8 cellular contexts compared by ENCODE assay signal in genomic region chr2:190627881-190628412, GRCh38.
DNase-seq lines count a peak whose midpoint lies in the region; ATAC-seq lines count a peak whose summit lies in the region.

No MANE protein-coding gene starts in this region.

- DNase-seq in NCI-H1436 (lab: John Stamatoyannopoulos, UW), result peak; percentile 11
- no peak for DNase-seq in NCI-H1436 treated with DMSO at 0.1 percent for 48 hours (lab: John Stamatoyannopoulos, UW)
- DNase-seq in NCI-H446 (lab: John Stamatoyannopoulos, UW), result peak; percentile 72 to 96
- DNase-seq in astrocyte of the hippocampus (ENCODE audit: low read depth, low spot score), result peak; percentile 42
- DNase-seq in iPS-NIHi7 (ENCODE audit: extremely low spot score), result peak; percentile 48
- DNase-seq in stimulated activated CD4-positive, alpha-beta T cell treated with anti-CD3 and anti-CD28 coated beads, Interleukin-4, amount 100 ng/mL, for 1 hour, result peak; percentile 30

- peak; percentile 89 for ATAC-seq in HG02642 (IDR thresholded peaks at IDR 0.05; ENCODE audit: poor library complexity, unreplicated experiment)
- ATAC-seq in GM18517 (IDR thresholded peaks at IDR 0.05; ENCODE audit: unreplicated experiment), result no peak
